Comparison of ENCODE assay signal across 10 cellular contexts in the genomic region with DNA sequence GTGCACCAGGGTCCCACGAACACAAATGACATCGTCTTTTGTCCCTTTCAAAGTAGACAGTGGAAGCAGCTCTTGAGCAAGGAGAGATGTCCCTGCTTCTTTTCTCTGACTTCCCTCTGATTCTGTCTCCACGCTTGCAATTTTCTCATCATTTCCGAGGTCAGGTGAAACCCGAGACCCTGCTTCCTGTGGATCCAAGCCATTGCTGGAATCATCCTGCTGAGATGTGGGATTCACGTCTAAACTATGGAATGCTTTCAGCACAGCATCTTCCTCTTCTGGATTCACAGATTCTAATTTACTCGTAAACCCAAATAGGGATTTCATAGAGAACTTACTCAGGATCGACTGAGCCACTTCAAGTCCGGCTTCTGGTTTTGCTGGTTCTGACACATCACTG.
DNase-seq lines count a peak whose midpoint lies in the region; TF ChIP-seq lines count a peak whose summit lies in the region.
"Had no signal": no experiment of that assay in that cellular context is flagged by ENCODE, and none has a peak within 500 bp of the region (broad histone marks: within the 10 kb centered on the region; RNA-seq: fewer than 3 reads in every experiment).

No MANE protein-coding gene starts in this region.

- intact Hi-C loops in transverse colon (cut with DNase I; ENCODE audit: low total_unique reads), result no loop called here

- 34 to 38% methylated on average over 4 to 9 of the region's 9 CpGs for WGBS in transverse colon (ENCODE audit: low coverage in 1 of 2), 2 donors

- H3K4me3 ChIP-seq in transverse colon, result peak overlapping the region; percentile 2 to 40 (median 30)

- in situ Hi-C loops in transverse colon (cut with MboI; ENCODE audit: low pct_ligation_motif_present in 1 of 4, low pct_unique_long_range_greater_than_20kb in 1 of 4, low sequenced_read_pairs in 3 of 4), result no loop called here

- H3K27ac Mint-ChIP-seq in activated CD4-positive, alpha-beta T cell treated with anti-CD3 and anti-CD28 coated beads, Interleukin-2, amount 10 ng/mL, durations not matched to agents 7 days and 5 days, result no peak overlapping the region
- no peak overlapping the region for H3K27ac Mint-ChIP-seq in activated naive CD8-positive, alpha-beta T cell treated with anti-CD3 and anti-CD28 coated beads for 36 hours

- no peak for TF ChIP-seq POLR2A in transverse colon (IDR thresholded peaks at IDR 0.05)

- TF ChIP-seq EP300 in transverse colon (IDR thresholded peaks at IDR 0.05; ENCODE audit: low read depth), result no peak

- H3K4me3 Mint-ChIP-seq in activated CD4-positive, alpha-beta T cell treated with anti-CD3 and anti-CD28 coated beads, Interleukin-2, amount 10 ng/mL, durations not matched to agents 7 days and 5 days, result peak overlapping the region; percentile 31
- peak overlapping the region; percentile 56 for H3K4me3 Mint-ChIP-seq in activated naive CD8-positive, alpha-beta T cell treated with anti-CD3 and anti-CD28 coated beads for 36 hours

- peaks cover 16% of the 10 kb centered on the region for H3K4me1 Mint-ChIP-seq in activated CD4-positive, alpha-beta T cell treated with anti-CD3 and anti-CD28 coated beads, Interleukin-2, amount 10 ng/mL, durations not matched to agents 7 days and 5 days
- H3K4me1 Mint-ChIP-seq in activated naive CD8-positive, alpha-beta T cell treated with anti-CD3 and anti-CD28 coated beads for 36 hours, result peaks cover 6% of the 10 kb centered on the region

- no peak for TF ChIP-seq CTCF in transverse colon (IDR thresholded peaks at IDR 0.05)

- no peaks in the 10 kb centered on the region for H3K9me3 Mint-ChIP-seq in activated CD4-positive, alpha-beta T cell treated with anti-CD3 and anti-CD28 coated beads, Interleukin-2, amount 10 ng/mL, durations not matched to agents 7 days and 5 days
- no peaks in the 10 kb centered on the region for H3K9me3 Mint-ChIP-seq in activated naive CD8-positive, alpha-beta T cell treated with anti-CD3 and anti-CD28 coated beads for 36 hours

- H3K27ac ChIP-seq in transverse colon, result peak overlapping the region; percentile 80 to 90 (median 89)

- no peaks in the 10 kb centered on the region for H3K27me3 ChIP-seq in transverse colon

- CTCF ChIA-PET in activated CD4-positive, alpha-beta T cell treated with anti-CD3 and anti-CD28 coated beads, Interleukin-2, amount 10 ng/mL, durations not matched to agents 7 days and 5 days (lab: Charles Lee), result no interaction called here

- no peaks in the 10 kb centered on the region for H3K9me3 ChIP-seq in transverse colon

- no peak for DNase-seq in activated CD4-positive, alpha-beta T cell treated with anti-CD3 and anti-CD28 coated beads, Interleukin-2, amount 10 ng/mL, durations not matched to agents 7 days and 5 days
- DNase-seq in activated CD4-positive, alpha-beta T cell treated with anti-CD3 and anti-CD28 coated beads, Interleukin-2, amount 50 U/mL, for 4 hours, result no peak
- no peak for DNase-seq in activated naive CD8-positive, alpha-beta T cell treated with anti-CD3 and anti-CD28 coated beads for 36 hours
- peak; percentile 66 for DNase-seq in left kidney (ENCODE audit: low read depth, low spot score)
- no peak for DNase-seq in transverse colon
- no peak for DNase-seq in NCI-H1048 (lab: John Stamatoyannopoulos, UW)
- DNase-seq in MV-4-11 (lab: John Stamatoyannopoulos, UW), result no peak
- DNase-seq in DMS79 treated with DMSO at 0.1 percent for 48 hours (lab: John Stamatoyannopoulos, UW), result no peak
- DNase-seq: activated gamma-delta T cell treated with Interleukin-2 at 50 U/mL for 16 hours had no signal

- H3K4me1 ChIP-seq in transverse colon, result peaks cover 4 to 35% (median 17%) of the 10 kb centered on the region in 4 donors

- peaks cover 21% of the 10 kb centered on the region for H3K27me3 Mint-ChIP-seq in activated CD4-positive, alpha-beta T cell treated with anti-CD3 and anti-CD28 coated beads, Interleukin-2, amount 10 ng/mL, durations not matched to agents 7 days and 5 days
- peaks cover 12% of the 10 kb centered on the region for H3K27me3 Mint-ChIP-seq in activated naive CD8-positive, alpha-beta T cell treated with anti-CD3 and anti-CD28 coated beads for 36 hours

- POLR2A ChIA-PET in activated CD4-positive, alpha-beta T cell treated with anti-CD3 and anti-CD28 coated beads, Interleukin-2, amount 10 ng/mL, durations not matched to agents 7 days and 5 days (lab: Charles Lee), result no interaction called here

- H3K36me3 Mint-ChIP-seq in activated CD4-positive, alpha-beta T cell treated with anti-CD3 and anti-CD28 coated beads, Interleukin-2, amount 10 ng/mL, durations not matched to agents 7 days and 5 days (ENCODE audit: low read depth), result no peaks in the 10 kb centered on the region
- no peaks in the 10 kb centered on the region for H3K36me3 Mint-ChIP-seq in activated naive CD8-positive, alpha-beta T cell treated with anti-CD3 and anti-CD28 coated beads for 36 hours
- H3K36me3 Mint-ChIP-seq: CD4-positive, CD25-positive, alpha-beta regulatory T cell had no signal

- no peaks in the 10 kb centered on the region for H3K36me3 ChIP-seq in transverse colon
